ENCODE assay signal across 20 cellular contexts in the genomic region with DNA sequence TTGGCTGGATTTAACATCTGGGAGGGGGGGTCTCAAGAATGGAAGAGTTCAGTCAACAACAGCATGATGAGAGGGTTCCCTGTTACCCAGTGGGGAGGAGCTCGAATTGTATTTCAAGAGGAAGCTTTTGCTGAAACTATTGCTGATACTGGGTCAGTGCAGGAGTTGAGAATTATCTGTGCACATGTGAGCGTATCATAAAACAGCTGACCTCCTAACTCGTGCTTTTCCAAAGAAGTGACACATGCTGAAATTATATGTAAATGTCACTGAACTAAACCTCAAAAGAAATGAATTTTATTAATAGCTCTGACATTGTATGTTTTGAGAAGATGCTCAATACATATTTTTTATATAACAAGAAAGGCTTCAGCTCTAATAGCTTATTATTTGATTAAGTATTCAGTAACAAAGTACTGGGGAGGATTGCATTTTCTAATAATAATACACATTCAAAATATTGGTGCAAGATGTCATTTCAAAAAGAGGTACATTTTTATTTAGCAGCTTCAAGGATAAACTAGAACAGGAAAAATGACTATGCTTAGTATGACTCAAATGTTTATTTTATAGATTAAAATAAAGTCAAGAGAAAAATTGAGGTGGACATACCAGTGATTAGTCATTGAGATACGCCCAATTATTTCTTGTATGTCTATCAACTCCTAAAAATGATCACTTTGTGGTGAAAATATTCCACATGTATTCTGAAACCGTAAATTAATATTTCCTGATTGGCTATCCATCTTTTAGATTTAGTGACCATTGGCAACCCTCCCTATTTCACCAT.
DNase-seq lines count a peak whose midpoint lies in the region; ATAC-seq and TF ChIP-seq lines count a peak whose summit lies in the region.
"Had no signal": no experiment of that assay in that cellular context is flagged by ENCODE, and none has a peak within 500 bp of the region (broad histone marks: within the 10 kb centered on the region; RNA-seq: fewer than 3 reads in every experiment).

No MANE protein-coding gene starts in this region.

- H4K20me1 ChIP-seq in PC-9 (ENCODE audit: insufficient read depth) (peaks cover 4% of the 10 kb centered on the region; the same call in 1 of the 2 replicates), osteoblast (ENCODE audit: insufficient read depth, low read length) (no peaks in the 10 kb centered on the region)

- no peak overlapping the region for H3K4me3 Mint-ChIP-seq in activated CD4-positive, alpha-beta T cell treated with anti-CD3 and anti-CD28 coated beads, Interleukin-2, amount 10 ng/mL, durations not matched to agents 7 days and 5 days
- H3K4me3 Mint-ChIP-seq: activated T-cell treated with anti-CD3 and anti-CD28 coated beads, Interleukin-2, amount 50 U/mL, for 72 hours; naive thymus-derived CD8-positive, alpha-beta T cell had no signal

- H3K4me2 ChIP-seq in PC-9 (peak overlapping the region; percentile 24; the same call in 1 of the 2 replicates), osteoblast (ENCODE audit: insufficient read depth, low read length) (peak overlapping the region; percentile 32)
- H3K4me2 ChIP-seq: KMS-11 had no signal

- CTCF ChIA-PET in PC-9 (lab: Charles Lee) = no interaction called here
- CTCF ChIA-PET in activated CD4-positive, alpha-beta T cell treated with anti-CD3 and anti-CD28 coated beads, Interleukin-2, amount 10 ng/mL, durations not matched to agents 7 days and 5 days (lab: Charles Lee) = interaction anchor here (1.0 kb wide), 1 partner anchor 9 kb away, joined by 3 read pairs; no protein-coding TSS in a partner anchor

- H3K36me3 Mint-ChIP-seq in activated CD4-positive, alpha-beta T cell treated with anti-CD3 and anti-CD28 coated beads, Interleukin-2, amount 10 ng/mL, durations not matched to agents 7 days and 5 days (ENCODE audit: low read depth) = no peaks in the 10 kb centered on the region
- H3K36me3 Mint-ChIP-seq: activated naive CD4-positive, alpha-beta T cell treated with anti-CD3 and anti-CD28 coated beads, Interleukin-2, amount 50 U/mL, for 72 hours had no signal

- H3K36me3 ChIP-seq in PC-9 (ENCODE audit: low read depth) = no peaks in the 10 kb centered on the region
- no peaks in the 10 kb centered on the region for H3K36me3 ChIP-seq in osteoblast (ENCODE audit: insufficient read depth, low read length)
- H3K36me3 ChIP-seq: BE2C, ovary, right atrium auricular region had no signal

- H3K9me3 ChIP-seq in PC-9 (ENCODE audit: insufficient read depth, low read depth) (peaks cover 8% of the 10 kb centered on the region; the same call in 1 of the 2 replicates), osteoblast (ENCODE audit: low read depth, low read length) (no peaks in the 10 kb centered on the region)
- H3K9me3 ChIP-seq: BE2C, ovary, right atrium auricular region had no signal

- H3K9me3 Mint-ChIP-seq in activated CD4-positive, alpha-beta T cell treated with anti-CD3 and anti-CD28 coated beads, Interleukin-2, amount 10 ng/mL, durations not matched to agents 7 days and 5 days = peaks cover 7% of the 10 kb centered on the region

- H3K79me2 ChIP-seq in PC-9 (ENCODE audit: low read depth) (no peaks in the 10 kb centered on the region), osteoblast (ENCODE audit: insufficient read depth, low read length) (no peaks in the 10 kb centered on the region)

- peaks cover 11% of the 10 kb centered on the region; the same call in 1 of the 2 replicates for H3F3A ChIP-seq in PC-9 (ENCODE audit: insufficient read depth, low read depth)

- no TSS peak for BruUV-seq in PC-9 (replicated peaks; lab: Mats Ljungman, UMichigan)

- H3K27ac ChIP-seq in PC-9 (peak overlapping the region; percentile 15; the same call in 1 of the 2 replicates), osteoblast (ENCODE audit: low read depth, low read length) (no peak overlapping the region)
- H3K27ac ChIP-seq: 22Rv1, KMS-11, ovary, right atrium auricular region had no signal

- no peaks in the 10 kb centered on the region for H3K4me1 Mint-ChIP-seq in activated CD4-positive, alpha-beta T cell treated with anti-CD3 and anti-CD28 coated beads, Interleukin-2, amount 10 ng/mL, durations not matched to agents 7 days and 5 days

- H3K4me1 ChIP-seq in PC-9 (replicated peaks; ENCODE audit: insufficient read depth) (peaks cover 19% of the 10 kb centered on the region), osteoblast (ENCODE audit: insufficient read depth, low read length) (peaks cover 7% of the 10 kb centered on the region)
- H3K4me1 ChIP-seq: BE2C, right atrium auricular region had no signal

- H3K27me3 ChIP-seq in PC-9 (ENCODE audit: insufficient read depth, low read depth) (no peaks in the 10 kb centered on the region), osteoblast (ENCODE audit: insufficient read depth, low read length) (no peaks in the 10 kb centered on the region)
- H3K27me3 ChIP-seq: ovary, right atrium auricular region had no signal

- POLR2A ChIA-PET in PC-9 (lab: Charles Lee; ENCODE audit: unreplicated experiment) = interaction anchor here (0.6 kb wide), 1 partner anchor 17 kb away, joined by 3 read pairs; no protein-coding TSS in a partner anchor
- POLR2A ChIA-PET in activated CD4-positive, alpha-beta T cell treated with anti-CD3 and anti-CD28 coated beads, Interleukin-2, amount 10 ng/mL, durations not matched to agents 7 days and 5 days (lab: Charles Lee) = no interaction called here

- no peak overlapping the region for H2AFZ ChIP-seq in PC-9
- H2AFZ ChIP-seq in osteoblast (ENCODE audit: low read length) = no peak overlapping the region

- H3K27ac Mint-ChIP-seq in activated CD4-positive, alpha-beta T cell treated with anti-CD3 and anti-CD28 coated beads, Interleukin-2, amount 10 ng/mL, durations not matched to agents 7 days and 5 days = no peak overlapping the region
- H3K27ac Mint-ChIP-seq: activated naive CD4-positive, alpha-beta T cell treated with anti-CD3 and anti-CD28 coated beads, Interleukin-2, amount 50 U/mL, for 72 hours; activated T-cell treated with anti-CD3 and anti-CD28 coated beads, Interleukin-2, amount 50 U/mL, for 72 hours had no signal

- in situ Hi-C loops in G401 (cut with HindIII; ENCODE audit: low sequenced_read_pairs) = no loop called here

- no peaks in the 10 kb centered on the region for H3K9me2 ChIP-seq in PC-9 (ENCODE audit: insufficient read depth)

- TF ChIP-seq CTCF in PC-9 (conservative IDR thresholded peaks at IDR 0.05) = no peak
- no peak for TF ChIP-seq CTCF in epithelial cell of esophagus (IDR thresholded peaks at IDR 0.05; ENCODE audit: insufficient read depth, low read depth, low read length, missing control alignments)
- no peak for TF ChIP-seq CTCF in osteoblast (IDR thresholded peaks at IDR 0.05; ENCODE audit: extremely low read depth, low read depth, low read length)

- intact Hi-C loops in PC-9 (cut with micrococcal nuclease; ENCODE audit: unreplicated experiment) = no loop called here

- no peaks in the 10 kb centered on the region for H3K27me3 Mint-ChIP-seq in activated CD4-positive, alpha-beta T cell treated with anti-CD3 and anti-CD28 coated beads, Interleukin-2, amount 10 ng/mL, durations not matched to agents 7 days and 5 days
- H3K27me3 Mint-ChIP-seq: naive thymus-derived CD8-positive, alpha-beta T cell had no signal

- DNase-seq in DMS53 (lab: John Stamatoyannopoulos, UW) (peak; percentile 11), DMS53 treated with DMSO at 0.1 percent for 48 hours (lab: John Stamatoyannopoulos, UW; ENCODE audit: unreplicated experiment) (no peak), PC-9 (peak in 1 of 2 experiments; percentile 70), epithelial cell of esophagus (ENCODE audit: low read depth) (peak; percentile 61), osteoblast (ENCODE audit: insufficient read length, low spot score, missing footprints) (no peak), G401 (ENCODE audit: low spot score) (no peak)
- DNase-seq in activated CD4-positive, alpha-beta T cell treated with anti-CD3 and anti-CD28 coated beads, Interleukin-2, amount 10 ng/mL, durations not matched to agents 7 days and 5 days = no peak
- DNase-seq: activated CD4-positive, CD25-positive, alpha-beta regulatory T cell treated with anti-CD3 and anti-CD28 coated beads, Interleukin-2, amount 50 U/mL, for 72 hours; activated T-cell treated with anti-CD3 and anti-CD28 coated beads, Interleukin-2, amount 50 U/mL, for 72 hours; BE2C; head of caudate nucleus; naive thymus-derived CD8-positive, alpha-beta T cell; NCI-H1105; NCI-H524; ovary had no signal

- ATAC-seq in GM19463 (IDR thresholded peaks at IDR 0.05; ENCODE audit: unreplicated experiment) = no peak
- ATAC-seq: activated naive CD4-positive, alpha-beta T cell treated with anti-CD3 and anti-CD28 coated beads, Interleukin-2, amount 50 U/mL, for 72 hours; activated T-cell treated with anti-CD3 and anti-CD28 coated beads, Interleukin-2, amount 50 U/mL, for 72 hours; naive thymus-derived CD8-positive, alpha-beta T cell had no signal

- H3K4me3 ChIP-seq in PC-9 (no peak overlapping the region), epithelial cell of esophagus (ENCODE audit: low read length) (no peak overlapping the region), osteoblast (ENCODE audit: insufficient read depth, low read length) (no peak overlapping the region)
- H3K4me3 ChIP-seq: ovary, right atrium auricular region had no signal

Comparison
In these comparisons a context has a peak if more than half of its experiments do, and no peak if none do; other contexts are left out.
1. DNase-seq: peak in DMS53 (single experiment) and epithelial cell of esophagus (single experiment); none in DMS53 treated with DMSO at 0.1 percent for 48 hours (single experiment), osteoblast (single experiment), G401 (single experiment) and activated CD4-positive, alpha-beta T cell treated with anti-CD3 and anti-CD28 coated beads, Interleukin-2, amount 10 ng/mL, durations not matched to agents 7 days and 5 days (single experiment).